8 cellular contexts compared by ENCODE assay signal in the genomic region with DNA sequence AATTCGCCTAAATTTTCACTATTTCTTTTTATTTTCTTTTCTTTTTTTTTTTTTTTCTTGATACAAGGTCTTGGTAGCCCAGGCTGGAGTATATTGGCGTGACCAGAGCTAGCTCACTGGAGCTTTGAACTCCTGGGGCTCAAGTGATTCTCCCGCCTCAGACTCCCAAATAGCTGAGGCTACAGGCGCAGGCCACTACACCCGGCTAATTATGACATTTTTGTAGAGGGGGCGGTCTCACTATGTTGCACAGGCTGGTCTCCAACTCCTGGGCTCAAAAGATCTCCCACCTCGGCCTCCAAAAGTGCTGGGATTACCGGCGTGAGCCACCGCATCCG. TPM values are rescaled to one million over a fixed set of nuclear protein-coding genes. Genes with fewer than 3 reads are reported as not detected.
A peak's percentile ranks its signal among the peaks of the same experiment; 100 is the strongest.
DNase-seq lines count a peak whose midpoint lies in the region; ATAC-seq and TF ChIP-seq lines count a peak whose summit lies in the region.

No MANE protein-coding gene starts in this region.

- CTCF ChIA-PET in Caco-2 (lab: Charles Lee), result interaction anchor here (0.7 to 0.8 kb wide), 2 partner anchors 10 to 33 kb away, joined by 4 read pairs; no protein-coding TSS in a partner anchor

- no peaks in the 10 kb centered on the region for H3K9me2 ChIP-seq in OCI-LY1 (ENCODE audit: low read depth, low read length)

- H3K4me3 Mint-ChIP-seq in Caco-2 (ENCODE audit: unreplicated experiment), result peak overlapping the region; percentile 93
- H3K4me3 Mint-ChIP-seq in endodermal cell, result peak overlapping the region; percentile 85

- peaks cover 7% of the 10 kb centered on the region for H3K36me3 Mint-ChIP-seq in Caco-2 (ENCODE audit: insufficient read depth, unreplicated experiment)
- no peaks in the 10 kb centered on the region for H3K36me3 Mint-ChIP-seq in endodermal cell (ENCODE audit: low read depth)

- H3K27ac ChIP-seq in OCI-LY1 (ENCODE audit: low read depth, low read length, poor library complexity, severe bottlenecking) (no peak overlapping the region), endodermal cell (ENCODE audit: low read depth, low read length) (peak overlapping the region; percentile 78), neutrophil (no peak overlapping the region)

- POLR2A ChIA-PET in Caco-2 (lab: Charles Lee), result no interaction called here

- H2AFZ ChIP-seq in OCI-LY1 (ENCODE audit: low read length), result peak overlapping the region; percentile 93

- H3K9ac ChIP-seq in OCI-LY1 (ENCODE audit: low read length), result peak overlapping the region; percentile 91
- peak overlapping the region; percentile 73 for H3K9ac ChIP-seq in endodermal cell (ENCODE audit: extremely low read depth, low read length, poor library complexity, severe bottlenecking)

- ATAC-seq in HG03280 (IDR thresholded peaks at IDR 0.05; ENCODE audit: unreplicated experiment) (no peak), HG03139 (IDR thresholded peaks at IDR 0.05; ENCODE audit: unreplicated experiment) (no peak)

- H3K27me3 Mint-ChIP-seq in Caco-2 (ENCODE audit: insufficient read depth, unreplicated experiment), result no peaks in the 10 kb centered on the region
- no peaks in the 10 kb centered on the region for H3K27me3 Mint-ChIP-seq in endodermal cell (ENCODE audit: insufficient read depth)

- H4K20me1 ChIP-seq in OCI-LY1 (ENCODE audit: insufficient read depth, low read length), result no peaks in the 10 kb centered on the region

- WGBS in endodermal cell (ENCODE audit: insufficient coverage in 1 of 2, insufficient read length in 1 of 2), 2 experiments, result 75 to 85% methylated on average over 7 to 11 of the region's 11 CpGs

- no peaks in the 10 kb centered on the region for H3K79me2 ChIP-seq in OCI-LY1 (ENCODE audit: insufficient read depth, low read length)

- H3K4me1 ChIP-seq in Caco-2, result 0 out of 2 replicates have a peak, but pooled peaks cover 4% of the 10 kb centered on the region
- H3K4me1 ChIP-seq in OCI-LY1 (ENCODE audit: insufficient read depth, low read length, severe bottlenecking), result peaks cover 10% of the 10 kb centered on the region
- H3K4me1 ChIP-seq in endodermal cell (ENCODE audit: control insufficient read depth, insufficient read depth, low read length), result no peaks in the 10 kb centered on the region
- H3K4me1 ChIP-seq in neutrophil (ENCODE audit: control insufficient read depth in 1 of 2, insufficient read depth in 1 of 2, low read depth in 1 of 2, low read length in 1 of 2), result peaks cover 11 to 12% of the 10 kb centered on the region in 2 experiments

- H3K36me3 ChIP-seq in Caco-2 (ENCODE audit: control insufficient read depth, insufficient read depth, low read length), result no peaks in the 10 kb centered on the region
- H3K36me3 ChIP-seq in OCI-LY1 (ENCODE audit: insufficient read depth, low read length), result no peaks in the 10 kb centered on the region
- no peaks in the 10 kb centered on the region for H3K36me3 ChIP-seq in endodermal cell (ENCODE audit: control insufficient read depth, insufficient read depth, low read length)
- no peaks in the 10 kb centered on the region for H3K36me3 ChIP-seq in neutrophil

- no peaks in the 10 kb centered on the region for H3K27me3 ChIP-seq in Caco-2 (replicated peaks; ENCODE audit: control insufficient read depth, insufficient read depth, low read length)
- no peaks in the 10 kb centered on the region for H3K27me3 ChIP-seq in OCI-LY1 (ENCODE audit: insufficient read depth, low read length)
- no peaks in the 10 kb centered on the region for H3K27me3 ChIP-seq in endodermal cell (ENCODE audit: control insufficient read depth, insufficient read depth, low read length, poor library complexity, severe bottlenecking)
- no peaks in the 10 kb centered on the region for H3K27me3 ChIP-seq in neutrophil

- no peak for DNase-seq in Caco-2
- no peak for DNase-seq in endodermal cell
- no peak for DNase-seq in AG08396 (ENCODE audit: low spot score)
- no peak for DNase-seq in posterior cingulate gyrus

- BruUV-seq in Caco-2 (replicated peaks; lab: Mats Ljungman, UMichigan), result no TSS peak

- H3K4me3 ChIP-seq in Caco-2 (ENCODE audit: low read depth, low read length), result peak overlapping the region; percentile 66
- H3K4me3 ChIP-seq in OCI-LY1 (ENCODE audit: low read depth, low read length, poor library complexity, severe bottlenecking), result peak overlapping the region; percentile 94
- peak overlapping the region; percentile 84 for H3K4me3 ChIP-seq in endodermal cell (ENCODE audit: low read length)
- peak overlapping the region; percentile 59 to 74 for H3K4me3 ChIP-seq in neutrophil (ENCODE audit: low read depth in 1 of 2, low read length in 1 of 2)

- no peaks in the 10 kb centered on the region for H3K9me3 Mint-ChIP-seq in Caco-2 (ENCODE audit: unreplicated experiment)
- H3K9me3 Mint-ChIP-seq in endodermal cell, result peaks cover 5% of the 10 kb centered on the region

- peak overlapping the region; percentile 85 for H3K4me2 ChIP-seq in OCI-LY1 (ENCODE audit: low read length)

- no peaks in the 10 kb centered on the region for H3F3A ChIP-seq in OCI-LY1 (ENCODE audit: insufficient read depth, low read length)

- H3K4me1 Mint-ChIP-seq in Caco-2 (ENCODE audit: low read depth, unreplicated experiment) (no peaks in the 10 kb centered on the region), endodermal cell (peaks cover 4% of the 10 kb centered on the region)

- no peak for TF ChIP-seq CTCF in Caco-2 (IDR thresholded peaks at IDR 0.05; ENCODE audit: insufficient read depth in 1 of 2, low read depth in 1 of 2, low read length in 1 of 2, severe bottlenecking in 1 of 2, unreplicated experiment in 1 of 2)
- TF ChIP-seq CTCF in OCI-LY1 (IDR thresholded peaks at IDR 0.05; ENCODE audit: low read length), result no peak
- no peak for TF ChIP-seq CTCF in endodermal cell (conservative IDR thresholded peaks at IDR 0.05)
- TF ChIP-seq CTCF in neutrophil (IDR thresholded peaks at IDR 0.05), result no peak

- intact Hi-C loops in Caco-2 (cut with micrococcal nuclease; ENCODE audit: unreplicated experiment) (no loop called here), posterior cingulate gyrus (cut with DNase I) (no loop called here)

- peak overlapping the region; percentile 85 for H3K27ac Mint-ChIP-seq in Caco-2 (ENCODE audit: unreplicated experiment)
- H3K27ac Mint-ChIP-seq in endodermal cell, result peak overlapping the region; percentile 98

- H3K9me3 ChIP-seq in Caco-2, result no peaks in the 10 kb centered on the region
- no peaks in the 10 kb centered on the region for H3K9me3 ChIP-seq in OCI-LY1 (ENCODE audit: low read length)
- H3K9me3 ChIP-seq in endodermal cell (ENCODE audit: control insufficient read depth, low read length), result no peaks in the 10 kb centered on the region
- H3K9me3 ChIP-seq in neutrophil, result no peaks in the 10 kb centered on the region

RNA-seq across cellular contexts. Expression of a gene that starts 37.3 kb away (rescaled TPM):
- total RNA-seq in Caco-2 (2022), result 228 and 233 TPM in 2 replicates
- 100 to 1,000 TPM; 188 to 192 TPM for total RNA-seq in endodermal cell
- polyA plus RNA-seq in endodermal cell (2013, experiment 1 of 2), result 158 TPM
- polyA plus RNA-seq in endodermal cell (2013, experiment 2 of 2), result 144 TPM
